In genomic region chr6:150256618-150257272, GRCh38 we compare ENCODE assay signal across 14 cellular contexts.
DNase-seq lines count a peak whose midpoint lies in the region; FAIRE-seq and TF ChIP-seq lines count a peak whose summit lies in the region.
"Had no signal": no experiment of that assay in that cellular context is flagged by ENCODE, and none has a peak within 500 bp of the region (broad histone marks: within the 10 kb centered on the region; RNA-seq: fewer than 3 reads in every experiment).

No MANE protein-coding gene starts in this region.

- H3K36me3 ChIP-seq in BJ (ENCODE audit: control insufficient read depth, insufficient read depth, low read length) (no peaks in the 10 kb centered on the region), small intestine (ENCODE audit: control insufficient read depth in 2 of 2, insufficient read depth in 2 of 2, low read length in 2 of 2) (no peaks in the 10 kb centered on the region), SJCRH30 (no peaks in the 10 kb centered on the region)

- whole genome bisulfite sequencing in small intestine, 3 donors = 76 to 83% (median 83%) methylated on average over 8 of the region's 8 CpGs

- DNase-seq in BJ (ENCODE audit: low read depth) = peak; percentile 78
- peak; percentile 49 for DNase-seq in M059J (ENCODE audit: low read depth)
- peak; percentile 43 for DNase-seq in amniotic stem cell (lab: John Stamatoyannopoulos, UW)
- peak; percentile 13 for DNase-seq in kidney glomerular epithelial cell (lab: John Stamatoyannopoulos, UW)
- DNase-seq in G401 (ENCODE audit: low spot score) = no peak
- DNase-seq in small intestine = no peak
- DNase-seq in SJCRH30 = no peak
- DNase-seq in GM13976 (ENCODE audit: low spot score) = no peak
- DNase-seq: activated naive CD4-positive, alpha-beta T cell treated with anti-CD3 and anti-CD28 coated beads for 36 hours; effector CD4-positive, alpha-beta T cell; H7; NCI-H446 treated with DMSO at 0.1 percent for 48 hours; right cardiac atrium had no signal

- TF ChIP-seq CTCF in BJ (IDR thresholded peaks at IDR 0.05; ENCODE audit: insufficient read depth, low read depth, low read length) (no peak), GM13976 (IDR thresholded peaks at IDR 0.05; ENCODE audit: borderline replicate concordance, control extremely low read depth, extremely low read depth, insufficient read depth, missing control alignments) (no peak)

- POLR2A ChIA-PET in BJ (lab: Charles Lee) = no interaction called here

- in situ Hi-C loops in G401 (cut with HindIII; ENCODE audit: low sequenced_read_pairs) = no loop called here
- in situ Hi-C loops in GM13976 (cut with MboI; ENCODE audit: low sequenced_read_pairs, unreplicated experiment) = no loop called here

- no peaks in the 10 kb centered on the region for H3K4me1 ChIP-seq in small intestine (ENCODE audit: control insufficient read depth in 2 of 2, insufficient read depth in 1 of 2, low read depth in 1 of 2, low read length in 1 of 2)
- H3K4me1 ChIP-seq in SJCRH30 = peaks cover 14% of the 10 kb centered on the region

- no peak for FAIRE-seq in small intestine (lab: Jason Lieb, UNC)
- FAIRE-seq: GM19239 had no signal

- H3K9me3 ChIP-seq in small intestine (ENCODE audit: control insufficient read depth, low read depth) (no peaks in the 10 kb centered on the region), SJCRH30 (replicated peaks) (no peaks in the 10 kb centered on the region)

- H3K27ac ChIP-seq in small intestine (ENCODE audit: low read depth in 1 of 2, low read length in 1 of 2) = no peak overlapping the region
- H3K27ac ChIP-seq in SJCRH30 = no peak overlapping the region

- H3K4me3 ChIP-seq in BJ (ENCODE audit: low read depth, low read length) = no peak overlapping the region
- H3K4me3 ChIP-seq in small intestine (ENCODE audit: low read depth in 1 of 2, low read length in 2 of 2) = no peak overlapping the region
- no peak overlapping the region for H3K4me3 ChIP-seq in SJCRH30

- CTCF ChIA-PET in BJ (lab: Yijun Ruan, JAX) = interaction anchor here (1.3 to 1.4 kb wide), 2 partner anchors 78 to 186 kb away, joined by 4 to 5 read pairs; no protein-coding TSS in a partner anchor

- no peaks in the 10 kb centered on the region; the same call in 1 of the 2 replicates for H3K27me3 ChIP-seq in BJ (ENCODE audit: control insufficient read depth, insufficient read depth, low read length)
- no peaks in the 10 kb centered on the region for H3K27me3 ChIP-seq in small intestine (ENCODE audit: control insufficient read depth in 2 of 2, insufficient read depth in 2 of 2, low read length in 2 of 2)
- H3K27me3 ChIP-seq in SJCRH30 = peaks cover 12% of the 10 kb centered on the region

Comparison
In these comparisons a context has a peak if more than half of its experiments do, and no peak if none do; other contexts are left out.
1. DNase-seq: peak in BJ (single experiment), M059J (single experiment), amniotic stem cell (single experiment) and kidney glomerular epithelial cell (single experiment); none in G401 (single experiment), small intestine (single experiment), SJCRH30 (0 of 2) and GM13976 (single experiment).